ENCODE assay signal across 1 cellular context in the genomic region with DNA sequence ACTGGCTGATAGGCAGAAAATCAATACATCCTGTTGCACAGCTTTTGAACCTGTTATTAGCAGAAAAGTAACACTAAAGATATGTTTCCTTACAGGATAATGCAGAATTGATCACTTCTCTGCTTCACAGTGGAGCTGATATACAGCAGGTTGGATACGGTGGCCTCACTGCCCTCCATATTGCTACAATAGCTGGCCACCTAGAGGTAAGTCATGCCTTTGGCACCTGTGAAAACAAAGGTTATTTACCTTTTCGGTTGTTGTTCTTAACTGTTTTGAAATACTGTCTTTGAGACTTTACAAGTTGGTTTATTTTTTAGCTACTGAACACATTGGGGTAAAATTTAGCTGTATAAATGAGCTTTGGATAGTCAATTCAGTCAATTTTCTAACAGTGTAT.
TF ChIP-seq lines count a peak whose summit lies in the region.

No MANE protein-coding gene starts in this region.

TF ChIP-seq in HepG2, 621 proteins besides CTCF, POLR2A, EP300 and RAD21 (continued from another document):
- TF ChIP-seq, protein P1, sequence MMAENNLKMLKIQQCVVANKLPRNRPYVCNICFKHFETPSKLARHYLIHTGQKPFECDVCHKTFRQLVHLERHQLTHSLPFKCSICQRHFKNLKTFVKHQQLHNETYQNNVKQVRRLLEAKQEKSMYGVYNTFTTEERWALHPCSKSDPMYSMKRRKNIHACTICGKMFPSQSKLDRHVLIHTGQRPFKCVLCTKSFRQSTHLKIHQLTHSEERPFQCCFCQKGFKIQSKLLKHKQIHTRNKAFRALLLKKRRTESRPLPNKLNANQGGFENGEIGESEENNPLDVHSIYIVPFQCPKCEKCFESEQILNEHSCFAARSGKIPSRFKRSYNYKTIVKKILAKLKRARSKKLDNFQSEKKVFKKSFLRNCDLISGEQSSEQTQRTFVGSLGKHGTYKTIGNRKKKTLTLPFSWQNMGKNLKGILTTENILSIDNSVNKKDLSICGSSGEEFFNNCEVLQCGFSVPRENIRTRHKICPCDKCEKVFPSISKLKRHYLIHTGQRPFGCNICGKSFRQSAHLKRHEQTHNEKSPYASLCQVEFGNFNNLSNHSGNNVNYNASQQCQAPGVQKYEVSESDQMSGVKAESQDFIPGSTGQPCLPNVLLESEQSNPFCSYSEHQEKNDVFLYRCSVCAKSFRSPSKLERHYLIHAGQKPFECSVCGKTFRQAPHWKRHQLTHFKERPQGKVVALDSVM (CRISPR knock-in tag; IDR thresholded peaks at IDR 0.05): no peak
- TF ChIP-seq, protein P2, sequence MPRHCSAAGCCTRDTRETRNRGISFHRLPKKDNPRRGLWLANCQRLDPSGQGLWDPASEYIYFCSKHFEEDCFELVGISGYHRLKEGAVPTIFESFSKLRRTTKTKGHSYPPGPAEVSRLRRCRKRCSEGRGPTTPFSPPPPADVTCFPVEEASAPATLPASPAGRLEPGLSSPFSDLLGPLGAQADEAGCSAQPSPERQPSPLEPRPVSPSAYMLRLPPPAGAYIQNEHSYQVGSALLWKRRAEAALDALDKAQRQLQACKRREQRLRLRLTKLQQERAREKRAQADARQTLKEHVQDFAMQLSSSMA (CRISPR knock-in tag; IDR thresholded peaks at IDR 0.05): no peak
- TF ChIP-seq ZNF577 (CRISPR knock-in tag; IDR thresholded peaks at IDR 0.05; ENCODE audit: borderline replicate concordance, low read depth) (no peak), ZNF768 (CRISPR knock-in tag; IDR thresholded peaks at IDR 0.05) (no peak), SMARCC2 (IDR thresholded peaks at IDR 0.05) (no peak), AGO1 (IDR thresholded peaks at IDR 0.05; ENCODE audit: low read depth, low read length, poor library complexity, severe bottlenecking) (no peak), MEF2D (CRISPR knock-in tag; IDR thresholded peaks at IDR 0.05) (no peak), ZFP36L1 (CRISPR knock-in tag; IDR thresholded peaks at IDR 0.05) (no peak)
- TF ChIP-seq, protein P3, sequence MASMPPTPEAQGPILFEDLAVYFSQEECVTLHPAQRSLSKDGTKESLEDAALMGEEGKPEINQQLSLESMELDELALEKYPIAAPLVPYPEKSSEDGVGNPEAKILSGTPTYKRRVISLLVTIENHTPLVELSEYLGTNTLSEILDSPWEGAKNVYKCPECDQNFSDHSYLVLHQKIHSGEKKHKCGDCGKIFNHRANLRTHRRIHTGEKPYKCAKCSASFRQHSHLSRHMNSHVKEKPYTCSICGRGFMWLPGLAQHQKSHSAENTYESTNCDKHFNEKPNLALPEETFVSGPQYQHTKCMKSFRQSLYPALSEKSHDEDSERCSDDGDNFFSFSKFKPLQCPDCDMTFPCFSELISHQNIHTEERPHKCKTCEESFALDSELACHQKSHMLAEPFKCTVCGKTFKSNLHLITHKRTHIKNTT (CRISPR knock-in tag; IDR thresholded peaks at IDR 0.05): no peak
